8 cellular contexts compared by ENCODE assay signal in genomic region chr5:179795049-179795862, GRCh38. TPM values are rescaled to one million over a fixed set of nuclear protein-coding genes. Genes with fewer than 3 reads are reported as not detected.
DNase-seq lines count a peak whose midpoint lies in the region; ATAC-seq and TF ChIP-seq lines count a peak whose summit lies in the region.

No MANE protein-coding gene starts in this region.

- no peaks in the 10 kb centered on the region for H3K27me3 Mint-ChIP-seq in MCF 10A (ENCODE audit: insufficient read depth, unreplicated experiment)

- H3K79me2 ChIP-seq in ACC112 (ENCODE audit: control insufficient read depth, insufficient read depth, low read length, unreplicated experiment): no peaks in the 10 kb centered on the region

- peaks cover 7% of the 10 kb centered on the region; the same call in 1 of the 2 replicates for H3K36me3 ChIP-seq in ACC112 (ENCODE audit: insufficient read depth, low read length)

- TF ChIP-seq CTCF in MCF 10A (IDR thresholded peaks at IDR 0.05; ENCODE audit: unreplicated experiment) (no peak), lower leg skin (IDR thresholded peaks at IDR 0.05) (no peak)

- DNase-seq in NCI-H2196 treated with DMSO at 0.1 percent for 48 hours (lab: John Stamatoyannopoulos, UW; ENCODE audit: unreplicated experiment): peak; percentile 25
- DNase-seq in MCF 10A (ENCODE audit: unreplicated experiment): peak; percentile 80
- DNase-seq in lower leg skin (ENCODE audit: low spot score in 2 of 2): peak in 1 of 2 donors; percentile 91
- peak; percentile 54 for DNase-seq in ureter (ENCODE audit: low spot score)
- DNase-seq in erythroblast (lab: John Stamatoyannopoulos, UW): no peak
- no peak for DNase-seq in activated CD4-positive, alpha-beta T cell treated with anti-CD3 and anti-CD28 coated beads, Interleukin-2, amount 50 U/mL, for 1 hour

- WGBS in lower leg skin, 2 donors: 9 to 10% methylated on average over 42 to 48 of the region's 53 CpGs

- peaks cover 8% of the 10 kb centered on the region for H3K4me1 Mint-ChIP-seq in MCF 10A (ENCODE audit: insufficient read depth, unreplicated experiment)

- no TSS peak for BruUV-seq in MCF 10A (replicated peaks; lab: Mats Ljungman, UMichigan)

- intact Hi-C loops in MCF 10A (cut with micrococcal nuclease) (no loop called here), lower leg skin (cut with DNase I; ENCODE audit: low total_unique reads) (no loop called here)

- no peaks in the 10 kb centered on the region for H3K27me3 ChIP-seq in ACC112 (ENCODE audit: insufficient read depth, low read length)

- POLR2A ChIA-PET in MCF 10A (lab: Yijun Ruan, JAX): interaction anchor here (0.6 to 4.8 kb wide), 25 partner anchors 8 to 1186 kb away, joined by 3 to 37 read pairs (median 4); partner anchors contain the start of genes MAML1, MRNIP and SQSTM1

- H3K36me3 Mint-ChIP-seq in MCF 10A (ENCODE audit: insufficient read depth, unreplicated experiment): peaks cover 31% of the 10 kb centered on the region

- no peaks in the 10 kb centered on the region for H3K9me3 Mint-ChIP-seq in MCF 10A (ENCODE audit: unreplicated experiment)

- peak; percentile 2 for ATAC-seq in GM18511 (IDR thresholded peaks at IDR 0.05; ENCODE audit: unreplicated experiment)

- H3K4me3 Mint-ChIP-seq in MCF 10A (ENCODE audit: unreplicated experiment): peak overlapping the region; percentile 71

- no peak overlapping the region for H2AFZ ChIP-seq in ACC112 (ENCODE audit: low read length, unreplicated experiment)

- H3K4me1 ChIP-seq in ACC112 (ENCODE audit: control insufficient read depth, insufficient read depth, low read length, unreplicated experiment): peaks cover 6% of the 10 kb centered on the region

- H3K27ac Mint-ChIP-seq in MCF 10A (ENCODE audit: low read depth, unreplicated experiment): no peak overlapping the region

- TF ChIP-seq POLR2A in lower leg skin (IDR thresholded peaks at IDR 0.05): no peak
- TF ChIP-seq POLR2A in erythroblast (IDR thresholded peaks at IDR 0.05; ENCODE audit: low read length): no peak

- CTCF ChIA-PET in MCF 10A (lab: Yijun Ruan, JAX): interaction anchor here (0.6 to 3.6 kb wide), 12 partner anchors 10 to 221 kb away, joined by 3 to 42 read pairs (median 6); partner anchors contain the start of genes CBY3 and SQSTM1

- H3K4me3 ChIP-seq in ACC112 (ENCODE audit: low read depth, low read length) (peak overlapping the region; percentile 74), lower leg skin (ENCODE audit: low read depth, poor library complexity, severe bottlenecking) (peak overlapping the region; percentile 16)

- no peak overlapping the region for H3K27ac ChIP-seq in ACC112 (ENCODE audit: low read depth, low read length)

RNA-seq across cellular contexts. Expression of gene LTC4S, which starts 1.5 kb away (rescaled TPM):
- total RNA-seq in MCF 10A (2022) (2.1 and 2.2 TPM in 2 replicates), lower leg skin (10 to 100 TPM in 2 of 4 donors, 1 to 10 TPM in 2; 3.5 to 14.8 (median 9.6) TPM), ureter (13.7 TPM)

RNA-seq across cellular contexts. Expression of gene MGAT4B, which starts 11.4 kb away (rescaled TPM):
- total RNA-seq in MCF 10A (2022): 153 and 198 TPM in 2 replicates
- total RNA-seq in lower leg skin: 100 to 1,000 TPM in 2 of 4 donors, 10 to 100 TPM in 2; 86.3 to 113 (median 101) TPM
- total RNA-seq in ureter: 93.8 TPM

RNA-seq across cellular contexts. Expression of gene SQSTM1, which starts 25.4 kb away (rescaled TPM):
- total RNA-seq in MCF 10A (2022) (612 and 1,251 TPM in 2 replicates), lower leg skin (100 to 1,000 TPM; 263 to 508 (median 298) TPM), ureter (265 TPM)

Comparison
In these comparisons a context has a peak if more than half of its experiments do, and no peak if none do; other contexts are left out.
1. DNase-seq: peak in NCI-H2196 treated with DMSO at 0.1 percent for 48 hours (single experiment), MCF 10A (single experiment) and ureter (single experiment); none in erythroblast (0 of 2) and activated CD4-positive, alpha-beta T cell treated with anti-CD3 and anti-CD28 coated beads, Interleukin-2, amount 50 U/mL, for 1 hour (single experiment).